In genomic region chr16:67651847-67652246, GRCh38 we compare ENCODE assay signal across 1 cellular context.
A peak's percentile ranks its signal among the peaks of the same experiment; 100 is the strongest.
TF ChIP-seq lines count a peak whose summit lies in the region.

No MANE protein-coding gene starts in this region.

TF ChIP-seq in HepG2, 621 proteins besides CTCF, POLR2A, EP300 and RAD21:
- TF ChIP-seq ZNF343 (CRISPR knock-in tag; IDR thresholded peaks at IDR 0.05) = 0 out of 2 replicates have a peak, but pooled peaks have one; percentile 43
- TF ChIP-seq KAT2B (IDR thresholded peaks at IDR 0.05; ENCODE audit: borderline replicate concordance, low read depth, low read length) = no peak
